ENCODE assay signal across 20 cellular contexts in genomic region chrX:6460893-6461490, GRCh38.
"Had no signal": no experiment of that assay in that cellular context is flagged by ENCODE, and none has a peak within 500 bp of the region (broad histone marks: within the 10 kb centered on the region; RNA-seq: fewer than 3 reads in every experiment).

No MANE protein-coding gene starts in this region.

- H3K36me3 Mint-ChIP-seq: activated naive CD4-positive, alpha-beta T cell treated with anti-CD3 and anti-CD28 coated beads, Interleukin-2, amount 50 U/mL, for 72 hours had no signal

- H3K4me3 Mint-ChIP-seq: endodermal cell, nephron progenitor cell had no signal

- DNase-seq: activated CD4-positive, alpha-beta T cell treated with anti-CD3 and anti-CD28 coated beads, Interleukin-2, amount 50 U/mL, for 4 hours; activated gamma-delta T cell treated with Interleukin-2 at 50 U/mL for 16 hours; adrenal gland; body of pancreas; central memory CD4-positive, alpha-beta T cell; dorsolateral prefrontal cortex; endodermal cell; foreskin keratinocyte; kidney; midbrain; nephron progenitor cell; nucleus accumbens; stimulated activated CD4-positive, alpha-beta T cell treated with anti-CD3 and anti-CD28 coated beads, Interleukin-12 subunit alpha, Interleukin-12 subunit beta, amount 100 ng/mL, for 4 hours; stimulated activated CD4-positive, alpha-beta T cell treated with anti-CD3 and anti-CD28 coated beads, Interleukin-2, amount 100 ng/mL, for 24 hours; stimulated activated naive CD4-positive, alpha-beta T cell treated with Interleukin-2 at 50 U/mL for 16 hours; substantia nigra; tibial artery; uterus; WERI-Rb-1 had no signal

- ATAC-seq: activated naive CD4-positive, alpha-beta T cell treated with anti-CD3 and anti-CD28 coated beads, Interleukin-2, amount 50 U/mL, for 72 hours; body of pancreas; foreskin keratinocyte had no signal

- H3K4me1 ChIP-seq: adrenal gland, body of pancreas, foreskin keratinocyte, tibial artery, uterus had no signal

- H3K36me3 ChIP-seq: adrenal gland, tibial artery, uterus, WERI-Rb-1 had no signal

- H3K4me3 ChIP-seq: adrenal gland, body of pancreas, dorsolateral prefrontal cortex, tibial artery, uterus had no signal

- H3K27ac Mint-ChIP-seq: activated naive CD4-positive, alpha-beta T cell treated with anti-CD3 and anti-CD28 coated beads, Interleukin-2, amount 50 U/mL, for 72 hours; endodermal cell; nephron progenitor cell had no signal

- H3K27me3 ChIP-seq: adrenal gland, body of pancreas, foreskin keratinocyte, tibial artery, uterus had no signal

- H3K9me3 ChIP-seq: adrenal gland, body of pancreas, uterus had no signal

- H3K9me3 Mint-ChIP-seq: endodermal cell had no signal
